Comparison of ENCODE assay signal across 25 cellular contexts in genomic region chr18:79641722-79642497, GRCh38.
"Had no signal": no experiment of that assay in that cellular context is flagged by ENCODE, and none has a peak within 500 bp of the region (broad histone marks: within the 10 kb centered on the region; RNA-seq: fewer than 3 reads in every experiment).

No MANE protein-coding gene starts in this region.

- DNase-seq: colonic mucosa; dermis blood vessel endothelial cell; effector memory CD4-positive, alpha-beta T cell; erythroblast; esophagus squamous epithelium; foreskin melanocyte; glutamatergic neuron; heart right ventricle; hippocampal formation; kidney glomerular epithelial cell; mucosa of descending colon; naive B cell; nucleus accumbens; stimulated activated CD4-positive, alpha-beta T cell treated with anti-CD3 and anti-CD28 coated beads, Interleukin-4, amount 100 ng/mL, for 4 hours; stimulated activated naive B cell treated with anti-CD40 and anti-IgM and Interleukin-4, amounts not matched to agents 10 μg/mL and 1 μg/mL and 100 μg/mL, for 72 hours had no signal

- H3K9ac ChIP-seq: neural progenitor cell had no signal

- H3K9me3 Mint-ChIP-seq: mesothelial cell of epicardium; naive B cell; nephron; neural progenitor cell; stimulated activated naive B cell treated with anti-CD40 and anti-IgM and Interleukin-4, amounts not matched to agents 10 μg/mL and 1 μg/mL and 100 μg/mL, for 72 hours; stimulated activated naive CD8-positive, alpha-beta T cell treated with anti-CD3 and anti-CD28 coated beads, Interleukin-15, Interleukin-2, amounts not matched to agents 100 ng/mL and 50 ng/mL, for 24 hours had no signal

- H3K36me3 Mint-ChIP-seq: mesothelial cell of epicardium; naive B cell; neural progenitor cell; stimulated activated naive B cell treated with anti-CD40 and anti-IgM and Interleukin-4, amounts not matched to agents 10 μg/mL and 1 μg/mL and 100 μg/mL, for 72 hours had no signal

- ATAC-seq: heart right ventricle; mucosa of descending colon; sciatic nerve; stimulated activated naive B cell treated with anti-CD40 and anti-IgM and Interleukin-4, amounts not matched to agents 10 μg/mL and 1 μg/mL and 100 μg/mL, for 72 hours had no signal

- H3K27ac ChIP-seq: colonic mucosa, esophagus squamous epithelium, heart right ventricle, neural progenitor cell, prostate gland, right atrium auricular region, thoracic aorta, tibial nerve, upper lobe of left lung had no signal

- H3K4me2 ChIP-seq: neural progenitor cell had no signal

- H3K4me1 Mint-ChIP-seq: mesothelial cell of epicardium had no signal

- H3K36me3 ChIP-seq: colonic mucosa, esophagus squamous epithelium, heart right ventricle, neural progenitor cell, prostate gland, right atrium auricular region, thoracic aorta, tibial nerve, upper lobe of left lung had no signal

- H3K9me3 ChIP-seq: colonic mucosa, esophagus squamous epithelium, heart right ventricle, mucosa of descending colon, prostate gland, right atrium auricular region, thoracic aorta, tibial nerve, upper lobe of left lung had no signal

- H3K4me3 Mint-ChIP-seq: mesothelial cell of epicardium; nephron; neural progenitor cell; stimulated activated naive B cell treated with anti-CD40 and anti-IgM and Interleukin-4, amounts not matched to agents 10 μg/mL and 1 μg/mL and 100 μg/mL, for 72 hours; stimulated activated naive CD8-positive, alpha-beta T cell treated with anti-CD3 and anti-CD28 coated beads, Interleukin-15, Interleukin-2, amounts not matched to agents 100 ng/mL and 50 ng/mL, for 24 hours had no signal

- H2AFZ ChIP-seq: neural progenitor cell had no signal

- H3K27ac Mint-ChIP-seq: mesothelial cell of epicardium, nephron had no signal

- H3K4me3 ChIP-seq: colonic mucosa, esophagus squamous epithelium, heart right ventricle, mucosa of descending colon, neural progenitor cell, prostate gland, right atrium auricular region, thoracic aorta, tibial nerve, upper lobe of left lung had no signal

- H3K4me1 ChIP-seq: colonic mucosa, neural progenitor cell, prostate gland had no signal
